ENCODE assay signal across 26 cellular contexts in genomic region chr7:147861945-147862344, GRCh38.
"Had no signal": no experiment of that assay in that cellular context is flagged by ENCODE, and none has a peak within 500 bp of the region (broad histone marks: within the 10 kb centered on the region; RNA-seq: fewer than 3 reads in every experiment).

No MANE protein-coding gene starts in this region.

- H3K4me3 ChIP-seq: stomach, suprapubic skin, testis, thoracic aorta, thyroid gland, tibial artery, tibial nerve, transverse colon, upper lobe of left lung, upper lobe of right lung, uterus, vagina had no signal

- H3K27me3 ChIP-seq: stomach, suprapubic skin, testis, thyroid gland, tibial artery, tibial nerve, transverse colon, upper lobe of left lung, upper lobe of right lung, uterus, vagina had no signal

- H3K9me3 ChIP-seq: stomach, suprapubic skin, testis, thoracic aorta, thyroid gland, tibial artery, transverse colon, upper lobe of left lung, upper lobe of right lung, uterus, vagina had no signal

- DNase-seq: stimulated activated CD4-positive, alpha-beta T cell treated with anti-CD3 and anti-CD28 coated beads, Interleukin-2, amount 100 ng/mL, for 48 hours; stimulated activated CD4-positive, alpha-beta T cell treated with anti-CD3 and anti-CD28 coated beads, Interleukin-4, amount 100 ng/mL, for 1 hour; stimulated activated CD4-positive, alpha-beta T cell treated with anti-CD3 and anti-CD28 coated beads, Interleukin-4, amount 100 ng/mL, for 24 hours; stimulated activated CD4-positive, alpha-beta T cell treated with anti-CD3 and anti-CD28 coated beads, Interleukin-4, amount 100 ng/mL, for 4 hours; stimulated activated CD8-positive, alpha-beta memory T cell treated with anti-CD3 and anti-CD28 coated beads, Interleukin-4, amount 100 ng/mL, for 48 hours; stimulated activated naive B cell treated with anti-CD40 and anti-IgM and Interleukin-4, amounts not matched to agents 10 μg/mL and 1 μg/mL and 100 μg/mL, for 72 hours; stimulated activated naive CD4-positive, alpha-beta T cell; stimulated activated naive CD4-positive, alpha-beta T cell treated with Interleukin-2 at 50 U/mL for 16 hours; stimulated activated naive CD8-positive, alpha-beta T cell treated with anti-CD3 and anti-CD28 coated beads, Interleukin-15, amount 100 ng/mL, for 72 hours; stimulated activated naive CD8-positive, alpha-beta T cell treated with anti-CD3 and anti-CD28 coated beads, Interleukin-15, Interleukin-2, amounts not matched to agents 100 U/mL and 50 U/mL, for 24 hours; stomach; substantia nigra; testis; thyroid gland; tibial artery; transverse colon; trophoblast cell; upper lobe of left lung; upper lobe of right lung; uterus had no signal

- H3K4me1 ChIP-seq: stomach, suprapubic skin, testis, thyroid gland, tibial artery, transverse colon, upper lobe of left lung, upper lobe of right lung, uterus, vagina had no signal

- ATAC-seq: stimulated activated effector memory CD8-positive, alpha-beta T cell treated with anti-CD3 and anti-CD28 coated beads, Interleukin-12 subunit alpha, Interleukin-12 subunit beta, amount 100 ng/mL, for 72 hours; stimulated activated memory B cell treated with anti-CD40 and anti-IgM and Interleukin-4, amounts not matched to agents 10 μg/mL and 1 μg/mL and 100 μg/mL, for 72 hours; stimulated activated naive B cell treated with anti-CD40 and anti-IgM and Interleukin-4, amounts not matched to agents 10 μg/mL and 1 μg/mL and 100 μg/mL, for 72 hours; stimulated activated naive CD8-positive, alpha-beta T cell treated with anti-CD3 and anti-CD28 coated beads, Interleukin-15, amount 100 ng/mL, for 72 hours; stimulated activated naive CD8-positive, alpha-beta T cell treated with anti-CD3 and anti-CD28 coated beads, Interleukin-15, Interleukin-2, amounts not matched to agents 100 U/mL and 50 U/mL, for 24 hours; upper lobe of right lung had no signal

- H3K36me3 ChIP-seq: stomach, suprapubic skin, thoracic aorta, thyroid gland, tibial artery, tibial nerve, transverse colon, upper lobe of left lung, upper lobe of right lung, uterus, vagina had no signal

- H3K27ac ChIP-seq: stomach, suprapubic skin, testis, thoracic aorta, thyroid gland, tibial artery, tibial nerve, transverse colon, upper lobe of left lung, upper lobe of right lung, uterus, vagina had no signal
